In genomic region chr5:133041910-133042309, GRCh38 we compare ENCODE assay signal across 1 cellular context.
A peak's percentile ranks its signal among the peaks of the same experiment; 100 is the strongest.
TF ChIP-seq lines count a peak whose summit lies in the region.

No MANE protein-coding gene starts in this region.

TF ChIP-seq in H1, 55 proteins besides CTCF, POLR2A, EP300 and RAD21:
- TF ChIP-seq JUND (IDR thresholded peaks at IDR 0.05; ENCODE audit: low read length) (peak; percentile 39; the same call in 1 of the 2 replicates), NRF1 (IDR thresholded peaks at IDR 0.05; ENCODE audit: low read depth, low read length) (no peak)
TF ChIP-seq in H1: peak in this region for 1.
